Comparison of ENCODE assay signal across 8 cellular contexts in the genomic region with DNA sequence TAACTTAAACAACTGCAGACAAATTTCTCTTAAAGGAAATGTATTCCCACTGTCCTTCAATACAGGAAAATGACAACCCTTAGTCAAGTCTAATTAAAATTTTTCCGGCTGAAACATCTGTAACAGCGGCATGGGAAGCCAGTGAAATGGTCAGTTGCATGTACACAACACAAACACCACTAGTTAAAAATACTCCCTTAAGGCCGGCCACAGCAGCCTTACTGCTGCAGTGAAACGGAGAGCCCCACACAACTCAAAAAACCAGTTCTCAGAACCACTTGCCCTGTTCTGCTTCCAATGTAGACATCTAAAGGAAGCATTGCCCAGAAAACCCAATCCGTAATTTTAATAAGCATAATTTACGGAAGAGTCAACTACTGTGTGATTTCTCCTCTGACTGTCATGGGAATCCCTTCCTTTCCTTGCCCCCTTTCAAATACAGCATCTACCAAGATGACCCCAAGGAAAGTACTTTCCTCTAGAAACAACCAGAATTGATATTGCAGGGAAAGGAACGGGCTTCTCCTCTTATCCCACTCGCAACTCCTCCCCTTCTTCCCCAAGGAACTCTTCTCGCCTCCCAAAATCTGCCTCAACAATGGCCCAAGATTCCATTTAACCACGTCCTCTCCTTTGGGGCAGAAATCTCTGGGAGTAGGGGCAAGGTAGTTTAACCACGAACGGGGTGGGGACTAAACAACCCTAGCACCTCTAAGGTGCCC. TPM values are rescaled to one million over a fixed set of nuclear protein-coding genes. Genes with fewer than 3 reads are reported as not detected.
DNase-seq lines count a peak whose midpoint lies in the region; ATAC-seq, FAIRE-seq and TF ChIP-seq lines count a peak whose summit lies in the region.

No MANE protein-coding gene starts in this region.

- FAIRE-seq in H54 (lab: Jason Lieb, UNC) = no peak

- TF ChIP-seq CTCF in HFF-Myc (IDR thresholded peaks at IDR 0.05; ENCODE audit: low read depth, low read length, missing control alignments) (no peak), ascending aorta (IDR thresholded peaks at IDR 0.05) (no peak), left lung (IDR thresholded peaks at IDR 0.05) (no peak)

- intact Hi-C loops in ascending aorta (cut with DNase I) (loop anchor here (2.0 to 10.0 kb wide), 4 partner anchors 87 to 289 kb away; no protein-coding TSS in a partner anchor), left lung (cut with DNase I) (no loop called here)

- no peaks in the 10 kb centered on the region for H3K36me3 ChIP-seq in ascending aorta
- H3K36me3 ChIP-seq in left lung = no peaks in the 10 kb centered on the region
- no peaks in the 10 kb centered on the region for H3K36me3 ChIP-seq in stomach smooth muscle (ENCODE audit: control insufficient read depth in 2 of 2, insufficient read depth in 2 of 2, low read length in 2 of 2)

- peak overlapping the region; percentile 73 to 84 for H3K9ac ChIP-seq in stomach smooth muscle (ENCODE audit: low read length in 2 of 2)

- ATAC-seq in left lung = no peak

- DNase-seq in HFF-Myc (ENCODE audit: extremely low read depth, low read depth) = no peak
- no peak for DNase-seq in ascending aorta (ENCODE audit: low spot score in 2 of 2)
- no peak for DNase-seq in left lung
- DNase-seq in iPS-NIHi11 (ENCODE audit: low spot score) = no peak
- DNase-seq in H54 (ENCODE audit: insufficient read length, low spot score) = no peak
- no peak for DNase-seq in activated T-cell treated with anti-CD3 and anti-CD28 coated beads, Interleukin-2, amount 50 U/mL, for 48 hours
- no peak for DNase-seq in NCI-H1436 treated with DMSO at 0.1 percent for 48 hours (lab: John Stamatoyannopoulos, UW)

- H3K4me3 ChIP-seq in HFF-Myc (replicated peaks; ENCODE audit: low read depth, low read length) (peak overlapping the region; percentile 85), ascending aorta (peak overlapping the region; percentile 87 to 88), left lung (peak overlapping the region; percentile 57 to 60), stomach smooth muscle (ENCODE audit: low read length in 2 of 2) (peak overlapping the region; percentile 88 to 89)

- H3K9me3 ChIP-seq in ascending aorta = no peaks in the 10 kb centered on the region
- H3K9me3 ChIP-seq in left lung = no peaks in the 10 kb centered on the region
- H3K9me3 ChIP-seq in stomach smooth muscle (ENCODE audit: control insufficient read depth in 2 of 2, low read length in 2 of 2) = no peaks in the 10 kb centered on the region

- H3K27ac ChIP-seq in ascending aorta = peak overlapping the region; percentile 96 to 97
- peak overlapping the region; percentile 62 to 89 for H3K27ac ChIP-seq in left lung
- peak overlapping the region; percentile 88 for H3K27ac ChIP-seq in stomach smooth muscle (ENCODE audit: low read length)

- H3K4me1 ChIP-seq in ascending aorta = peaks cover 0 to 23% of the 10 kb centered on the region in 2 donors
- H3K4me1 ChIP-seq in left lung = peaks cover 0 to 24% of the 10 kb centered on the region in 2 donors
- H3K4me1 ChIP-seq in stomach smooth muscle (ENCODE audit: control insufficient read depth, insufficient read depth, low read length) = peaks cover 26% of the 10 kb centered on the region

- TF ChIP-seq POLR2A in H54 (IDR thresholded peaks at IDR 0.05; ENCODE audit: low read depth, low read length) = no peak

- H3K27me3 ChIP-seq in ascending aorta (no peaks in the 10 kb centered on the region), left lung (peaks cover 14 to 38% of the 10 kb centered on the region in 2 donors), stomach smooth muscle (ENCODE audit: control insufficient read depth in 1 of 2, insufficient read depth in 2 of 2, low read length in 2 of 2) (no peaks in the 10 kb centered on the region)

RNA-seq across cellular contexts. Expression of a gene that starts 1.6 kb away (rescaled TPM):
- total RNA-seq in ascending aorta (164 TPM), left lung (100 to 1,000 TPM in 1 of 2 donors, 10 to 100 TPM in 1; 91.5 to 144 TPM)
